ENCODE assay signal across 8 cellular contexts in genomic region chr15:45645026-45645980, GRCh38. TPM values are rescaled to one million over a fixed set of nuclear protein-coding genes. Genes with fewer than 3 reads are reported as not detected.
DNase-seq lines count a peak whose midpoint lies in the region; ATAC-seq and TF ChIP-seq lines count a peak whose summit lies in the region.
"Had no signal": no experiment of that assay in that cellular context is flagged by ENCODE, and none has a peak within 500 bp of the region (broad histone marks: within the 10 kb centered on the region; RNA-seq: fewer than 3 reads in every experiment).

No MANE protein-coding gene starts in this region.

- in situ Hi-C loops in gastrocnemius medialis (cut with MboI; ENCODE audit: low sequenced_read_pairs in 4 of 4): loop anchor here in 2 of 4 donors (25.0 kb wide), 2 partner anchors 458 to 1858 kb away; partner anchors contain the start of genes SHF (in 2 of the 2), ELL3 (in 1 of the 2) and SERF2 (in 1 of the 2)

- TF ChIP-seq POLR2A in gastrocnemius medialis (IDR thresholded peaks at IDR 0.05): no peak

- H3K4me3 ChIP-seq in gastrocnemius medialis: no peak overlapping the region
- H3K4me3 ChIP-seq: tibial nerve had no signal

- no peaks in the 10 kb centered on the region for H3K36me3 ChIP-seq in gastrocnemius medialis

- H3K27ac ChIP-seq in gastrocnemius medialis: peak overlapping the region; percentile 7 to 52 (median 42)

- DNase-seq in GM03348 (ENCODE audit: low spot score): peak; percentile 72
- peak; percentile 24 for DNase-seq in OCI-M1 (lab: John Stamatoyannopoulos, UW)
- no peak for DNase-seq in gastrocnemius medialis
- no peak for DNase-seq in COR-L47 (lab: John Stamatoyannopoulos, UW)
- DNase-seq in DMS 273 (lab: John Stamatoyannopoulos, UW; ENCODE audit: unreplicated experiment): no peak

- H3K9me3 ChIP-seq in gastrocnemius medialis: no peaks in the 10 kb centered on the region
- H3K9me3 ChIP-seq: tibial nerve had no signal

- H3K27me3 ChIP-seq in gastrocnemius medialis: no peaks in the 10 kb centered on the region
- H3K27me3 ChIP-seq: tibial nerve had no signal

- intact Hi-C loops in gastrocnemius medialis (cut with DNase I; ENCODE audit: low total_unique reads): loop anchor here (10.0 kb wide), 1 partner anchor 1111 kb away; the partner anchor contains the start of gene EIF3J

- TF ChIP-seq CTCF in gastrocnemius medialis (IDR thresholded peaks at IDR 0.05 in 4 of 5, conservative IDR thresholded peaks at IDR 0.05 in 1 of 5): no peak

- peak; percentile 17 for ATAC-seq in esophagus mucosa
- ATAC-seq in gastrocnemius medialis: no peak
- ATAC-seq in HG02884 (IDR thresholded peaks at IDR 0.05; ENCODE audit: unreplicated experiment): no peak

- H3K4me1 ChIP-seq in gastrocnemius medialis: peaks cover 77 to 84% of the 10 kb centered on the region in 2 donors

RNA-seq across cellular contexts. Expression of gene SQOR, which starts 10.5 kb away (rescaled TPM):
- total RNA-seq in esophagus mucosa (125 TPM), gastrocnemius medialis (100 to 1,000 TPM; 140 to 194 (median 164) TPM)

RNA-seq across cellular contexts. Expression of gene BLOC1S6, which starts 58.1 kb away (rescaled TPM):
- total RNA-seq in esophagus mucosa (18.1 TPM), gastrocnemius medialis (10 to 100 TPM; 32.9 to 38.2 (median 36.6) TPM)

Comparison
In these comparisons a context has a peak if more than half of its experiments do, and no peak if none do; other contexts are left out.
1. DNase-seq: peak in GM03348 (single experiment) and OCI-M1 (single experiment); none in gastrocnemius medialis (0 of 2), COR-L47 (single experiment) and DMS 273 (single experiment).